20 cellular contexts compared by ENCODE assay signal in the genomic region with DNA sequence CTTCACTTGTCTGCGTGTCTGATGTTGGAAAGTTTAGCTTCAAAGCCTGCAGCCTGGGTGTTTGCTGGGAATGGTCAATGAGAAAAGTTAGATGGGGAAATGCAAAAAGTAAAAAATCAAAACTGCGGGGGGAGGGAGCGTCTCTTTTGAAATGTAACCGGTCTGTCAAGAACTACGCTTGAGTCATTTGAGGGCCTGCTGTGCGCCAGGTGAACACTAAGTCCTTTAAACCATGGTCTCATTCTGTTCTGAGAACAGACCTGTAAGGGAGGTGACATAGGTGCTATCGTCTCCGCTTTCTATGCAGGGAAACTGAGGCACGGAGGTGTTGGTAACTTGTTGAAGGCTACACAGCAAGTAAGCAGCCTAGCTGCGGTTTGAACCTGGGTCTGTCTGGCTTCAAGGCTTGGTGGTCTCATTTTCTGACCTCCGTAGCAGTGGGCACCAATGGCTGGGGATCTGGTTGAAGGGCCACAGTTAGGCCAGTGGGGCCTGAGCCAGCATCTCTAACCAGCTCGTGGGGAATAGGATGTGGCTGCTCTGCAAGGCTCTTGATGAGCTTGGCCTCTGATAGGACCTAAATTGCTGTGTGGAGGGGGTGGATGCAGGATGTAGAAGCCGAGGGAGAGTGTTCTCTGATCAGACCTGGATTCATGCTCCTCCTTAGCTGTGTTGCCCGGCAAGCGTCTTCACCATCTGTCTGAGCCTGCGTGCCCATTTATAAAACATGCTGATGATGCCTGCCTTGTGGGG.
"Had no signal": no experiment of that assay in that cellular context is flagged by ENCODE, and none has a peak within 500 bp of the region (broad histone marks: within the 10 kb centered on the region; RNA-seq: fewer than 3 reads in every experiment).

No MANE protein-coding gene starts in this region.

- H3K27me3 ChIP-seq: body of pancreas, dorsolateral prefrontal cortex, neutrophil, tibial artery, vagina had no signal

- H3K9me3 Mint-ChIP-seq: activated T-helper 17 cell treated with anti-CD3 and anti-CD28 coated beads, Interleukin-2, amount 50 U/mL, for 72 hours; naive thymus-derived CD4-positive, alpha-beta T cell had no signal

- H3K36me3 ChIP-seq: neutrophil, vagina had no signal

- H3K9me3 ChIP-seq: body of pancreas, neutrophil, tibial artery, vagina had no signal

- H3K4me1 ChIP-seq: vagina had no signal

- H3K4me3 Mint-ChIP-seq: activated CD4-positive, alpha-beta T cell treated with anti-CD3 and anti-CD28 coated beads for 36 hours; activated T-helper 17 cell treated with anti-CD3 and anti-CD28 coated beads, Interleukin-2, amount 50 U/mL, for 72 hours; naive thymus-derived CD4-positive, alpha-beta T cell had no signal

- H3K27ac ChIP-seq: body of pancreas, neutrophil, SK-N-MC, tibial artery, vagina had no signal

- H3K27me3 Mint-ChIP-seq: activated CD4-positive, alpha-beta T cell treated with anti-CD3 and anti-CD28 coated beads for 36 hours; activated T-helper 17 cell treated with anti-CD3 and anti-CD28 coated beads, Interleukin-2, amount 50 U/mL, for 72 hours; naive thymus-derived CD4-positive, alpha-beta T cell had no signal

- H3K4me3 ChIP-seq: body of pancreas, dorsolateral prefrontal cortex, SK-N-MC, tibial artery, vagina had no signal

- H3K27ac Mint-ChIP-seq: activated CD4-positive, alpha-beta T cell treated with anti-CD3 and anti-CD28 coated beads for 36 hours; activated T-helper 17 cell treated with anti-CD3 and anti-CD28 coated beads, Interleukin-2, amount 50 U/mL, for 72 hours had no signal

- DNase-seq: activated CD4-positive, alpha-beta T cell treated with anti-CD3 and anti-CD28 coated beads for 36 hours; activated CD4-positive, alpha-beta T cell treated with anti-CD3 and anti-CD28 coated beads, Interleukin-2, amount 50 U/mL, for 48 hours; activated naive CD4-positive, alpha-beta T cell treated with Interleukin-2 at 50 U/mL for 16 hours; activated T-cell treated with anti-CD3 and anti-CD28 coated beads for 4 hours; body of pancreas; central memory CD4-positive, alpha-beta T cell; dorsolateral prefrontal cortex; mammary epithelial cell; naive thymus-derived CD4-positive, alpha-beta T cell; retina; stimulated activated CD8-positive, alpha-beta memory T cell treated with anti-CD3 and anti-CD28 coated beads, Interleukin-4, amount 100 ng/mL, for 48 hours; stimulated activated naive CD4-positive, alpha-beta T cell treated with Interleukin-2 at 50 U/mL for 16 hours; tibial artery had no signal

- H3K36me3 Mint-ChIP-seq: naive thymus-derived CD4-positive, alpha-beta T cell had no signal

- FAIRE-seq: colon, keratinocyte, TTC549 had no signal

- H3K4me1 Mint-ChIP-seq: activated T-helper 17 cell treated with anti-CD3 and anti-CD28 coated beads, Interleukin-2, amount 50 U/mL, for 72 hours had no signal
